9 cellular contexts compared by ENCODE assay signal in the genomic region with DNA sequence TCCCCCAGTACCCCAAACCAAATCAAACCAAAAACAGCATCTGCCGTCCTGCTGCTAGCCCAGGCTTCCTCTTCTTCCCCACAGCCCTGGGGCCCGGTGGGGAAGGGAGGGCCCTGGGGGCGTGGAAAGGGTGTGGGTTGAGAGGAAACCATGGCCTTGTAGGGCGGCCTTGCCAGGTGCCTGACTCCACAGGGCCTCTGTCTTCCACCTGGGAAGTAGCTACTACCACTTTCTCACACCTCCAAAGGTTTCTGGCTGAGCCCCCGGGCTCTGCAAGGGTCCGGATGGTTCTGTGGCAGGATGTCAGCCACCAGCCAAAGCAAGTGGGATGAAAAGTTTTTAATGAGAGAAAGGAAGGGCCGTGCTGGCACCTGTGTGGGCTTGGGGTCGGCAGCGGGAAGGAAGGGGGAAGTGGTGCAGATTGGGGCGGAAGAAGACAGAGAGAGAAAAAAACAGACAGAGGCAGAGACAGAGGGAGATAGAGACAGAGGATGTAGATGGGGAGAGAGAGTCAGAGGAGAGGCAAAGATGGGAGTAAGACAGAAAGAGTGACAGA. TPM values are rescaled to one million over a fixed set of nuclear protein-coding genes. Genes with fewer than 3 reads are reported as not detected.
DNase-seq lines count a peak whose midpoint lies in the region; ATAC-seq, FAIRE-seq and TF ChIP-seq lines count a peak whose summit lies in the region.
"Had no signal": no experiment of that assay in that cellular context is flagged by ENCODE, and none has a peak within 500 bp of the region (broad histone marks: within the 10 kb centered on the region; RNA-seq: fewer than 3 reads in every experiment).

No MANE protein-coding gene starts in this region.

- no peak overlapping the region for H2AFZ ChIP-seq in mammary epithelial cell (ENCODE audit: low read depth, low read length)

- H3K36me3 ChIP-seq in heart left ventricle (peaks cover 0 to 18% (median 7%) of the 10 kb centered on the region in 9 donors), mammary epithelial cell (ENCODE audit: insufficient read depth, low read length) (no peaks in the 10 kb centered on the region)

- in situ Hi-C loops in mammary epithelial cell (cut with MboI; ENCODE audit: low sequenced_read_pairs in 2 of 2), result no loop called here

- DNase-seq in activated CD4-positive, alpha-beta T cell treated with anti-CD3 and anti-CD28 coated beads for 4 hours, result peak; percentile 32 to 38
- DNase-seq in heart left ventricle (peak in 2 of 5 donors; percentile 38 to 67), urothelium cell line (ENCODE audit: low spot score) (no peak), mammary epithelial cell (no peak), NCI-H2196 treated with DMSO at 0.1 percent for 48 hours (lab: John Stamatoyannopoulos, UW; ENCODE audit: unreplicated experiment) (no peak)

- no peak for TF ChIP-seq POLR2A in heart left ventricle (IDR thresholded peaks at IDR 0.05)

- H3K4me1 ChIP-seq in heart left ventricle, result peaks cover 0 to 51% (median 17%) of the 10 kb centered on the region in 12 donors
- H3K4me1 ChIP-seq in mammary epithelial cell (ENCODE audit: insufficient read depth, low read length), result no peaks in the 10 kb centered on the region

- intact Hi-C loops in heart left ventricle (cut with DNase I), result no loop called here
- intact Hi-C loops in mammary epithelial cell (cut with micrococcal nuclease), result no loop called here

- TF ChIP-seq CTCF in heart left ventricle (IDR thresholded peaks at IDR 0.05) (no peak), mammary epithelial cell (conservative IDR thresholded peaks at IDR 0.05 in 1 of 2, IDR thresholded peaks at IDR 0.05 in 1 of 2; ENCODE audit: extremely low read depth in 1 of 2, insufficient read depth in 1 of 2, low read depth in 1 of 2, low read length in 2 of 2) (no peak)

- H3K27ac ChIP-seq in heart left ventricle (peak overlapping the region in 1 of 12 donors; percentile 60), mammary epithelial cell (ENCODE audit: insufficient read depth, low read depth, low read length) (no peak overlapping the region)

- 49 to 63% (median 53%) methylated on average over 10 of the region's 10 CpGs for WGBS in heart left ventricle, 4 donors
- WGBS in mammary epithelial cell (ENCODE audit: low coverage, missing lambda C conversion rate), result 73% methylated on average over 3 of the region's 10 CpGs

- peaks cover 43% of the 10 kb centered on the region for H3K79me2 ChIP-seq in mammary epithelial cell (ENCODE audit: insufficient read depth, low read length)

- no peaks in the 10 kb centered on the region for H4K20me1 ChIP-seq in mammary epithelial cell (ENCODE audit: insufficient read depth, low read length)

- BruUV-seq in mammary epithelial cell (replicated peaks; lab: Mats Ljungman, UMichigan), result no TSS peak

- no peak overlapping the region for H3K4me2 ChIP-seq in mammary epithelial cell (ENCODE audit: insufficient read depth, low read depth, low read length)

- H3K9me3 ChIP-seq in heart left ventricle (no peaks in the 10 kb centered on the region), mammary epithelial cell (replicated peaks; ENCODE audit: insufficient read depth, low read length) (no peaks in the 10 kb centered on the region)

- CTCF ChIA-PET in mammary epithelial cell (lab: Charles Lee; ENCODE audit: low non-redundant PET), result no interaction called here

- dilution Hi-C loops in mammary epithelial cell (cut with HindIII; ENCODE audit: low sequenced_read_pairs), result no loop called here

- FAIRE-seq in urothelium cell line (lab: Jason Lieb, UNC), result no peak
- FAIRE-seq: bronchial epithelial cell had no signal

- H3K27me3 ChIP-seq in heart left ventricle (no peaks in the 10 kb centered on the region), mammary epithelial cell (ENCODE audit: insufficient read depth, low read length) (no peaks in the 10 kb centered on the region)

- ATAC-seq in GM18498 (IDR thresholded peaks at IDR 0.05; ENCODE audit: unreplicated experiment) (peak; percentile 90), HG03135 (IDR thresholded peaks at IDR 0.05; ENCODE audit: unreplicated experiment) (peak; percentile 68), heart left ventricle (peak in 3 of 4 donors; percentile 30 to 74 (median 67)), HG03108 (IDR thresholded peaks at IDR 0.05; ENCODE audit: unreplicated experiment) (no peak)

- H3K4me3 ChIP-seq in heart left ventricle, result peak overlapping the region in 1 of 12 donors; percentile 8
- H3K4me3 ChIP-seq in mammary epithelial cell (replicated peaks in 1 of 3; ENCODE audit: insufficient read depth in 1 of 3, low read depth in 2 of 3, low read length in 3 of 3), result no peak overlapping the region

- H3K9ac ChIP-seq in mammary epithelial cell (ENCODE audit: insufficient read depth, low read length), result no peak overlapping the region

RNA-seq across cellular contexts. Expression of a gene that starts 10.5 kb away (rescaled TPM):
- total RNA-seq in heart left ventricle (100 to 1,000 TPM in 1 of 9 donors, 10 to 100 TPM in 8; 12.1 to 103 (median 25.2) TPM), mammary epithelial cell (10 to 100 TPM; 18.8 to 62.5 TPM)
- polyA plus RNA-seq in heart left ventricle (10 to 100 TPM; 24.3 to 51.7 TPM), mammary epithelial cell (28.4 TPM)
- polyA minus RNA-seq in mammary epithelial cell, result 63.0 TPM

RNA-seq across cellular contexts. Expression of a gene that starts 38.4 kb away (rescaled TPM):
- total RNA-seq in heart left ventricle (1 to 10 TPM in 2 of 9 donors, under 1 TPM in 4, not detected in 3; 0.19 to 3.2 (median 0.43) TPM), mammary epithelial cell (not detected)
- polyA plus RNA-seq in heart left ventricle (under 1 TPM; 0.23 to 0.42 TPM), mammary epithelial cell (not detected)
- polyA minus RNA-seq in mammary epithelial cell, result not detected
- total RNA-seq: bronchial epithelial cell had no signal

RNA-seq across cellular contexts. Expression of a gene that starts 42.4 kb away (rescaled TPM):
- total RNA-seq in heart left ventricle, result not detected
- polyA plus RNA-seq in heart left ventricle, result not detected
- not detected for total RNA-seq in mammary epithelial cell
- not detected for polyA plus RNA-seq in mammary epithelial cell
- polyA minus RNA-seq in mammary epithelial cell, result not detected
- total RNA-seq: bronchial epithelial cell had no signal

Comparison
In these comparisons a context has a peak if more than half of its experiments do, and no peak if none do; other contexts are left out.
1. DNase-seq: peak in activated CD4-positive, alpha-beta T cell treated with anti-CD3 and anti-CD28 coated beads for 4 hours (2 of 2); none in urothelium cell line (single experiment), mammary epithelial cell (single experiment) and NCI-H2196 treated with DMSO at 0.1 percent for 48 hours (single experiment).